8 cellular contexts compared by ENCODE assay signal in the genomic region with DNA sequence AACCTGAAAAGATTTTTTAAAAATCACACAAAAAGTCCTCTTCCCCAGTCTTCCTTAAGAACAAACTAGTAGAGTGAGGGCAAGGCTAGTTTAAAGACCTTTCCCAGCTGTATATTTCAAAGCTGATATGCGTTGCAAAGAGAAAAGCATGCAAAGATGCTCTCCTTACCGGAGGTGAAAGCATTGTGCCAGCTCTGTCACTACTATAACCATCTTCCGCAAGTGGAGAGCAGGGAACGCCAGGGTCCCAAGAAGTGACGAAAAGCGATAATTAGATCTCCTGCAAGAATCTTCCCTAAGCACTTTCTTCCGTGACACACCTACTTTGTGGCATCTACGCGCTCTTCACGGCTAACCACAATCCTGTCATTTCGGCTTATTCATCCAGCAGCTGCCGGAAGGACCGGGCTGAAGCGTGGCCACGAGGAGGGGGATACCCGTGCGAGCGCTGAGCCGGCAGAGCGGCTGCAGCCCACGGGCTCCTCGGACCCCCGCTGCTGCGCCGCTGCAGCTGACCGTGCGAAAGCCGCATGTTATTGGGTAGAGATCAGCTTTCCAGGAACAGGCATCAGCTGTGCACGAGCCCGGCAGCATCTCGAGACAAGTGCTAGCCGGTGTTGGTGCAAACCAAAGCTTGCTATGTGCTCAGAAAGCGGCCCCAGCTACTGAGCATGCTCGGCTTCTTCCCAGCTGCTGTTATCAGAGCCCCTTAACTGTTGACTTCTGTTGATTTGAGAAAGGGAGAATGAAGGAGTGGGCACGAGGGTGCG. TPM values are rescaled to one million over a fixed set of nuclear protein-coding genes. Genes with fewer than 3 reads are reported as not detected.
DNase-seq lines count a peak whose midpoint lies in the region; ATAC-seq lines count a peak whose summit lies in the region.

No MANE protein-coding gene starts in this region.

- H3K36me3 Mint-ChIP-seq in CD4-positive, alpha-beta memory T cell, result no peaks in the 10 kb centered on the region
- no peaks in the 10 kb centered on the region for H3K36me3 Mint-ChIP-seq in activated naive CD4-positive, alpha-beta T cell treated with anti-CD3 and anti-CD28 coated beads, Interleukin-2, amount 50 U/mL, for 72 hours

- ATAC-seq in GM21423 (IDR thresholded peaks at IDR 0.05; ENCODE audit: unreplicated experiment) (peak; percentile 88), left ventricle myocardium superior (peak; percentile 43)
- ATAC-seq in activated naive CD4-positive, alpha-beta T cell treated with anti-CD3 and anti-CD28 coated beads, Interleukin-2, amount 50 U/mL, for 72 hours, result peak; percentile 98 to 99

- peak overlapping the region in 5 of 7 donors; percentile 10 to 62 (median 38) for H3K27ac Mint-ChIP-seq in CD4-positive, alpha-beta memory T cell
- no peak overlapping the region for H3K27ac Mint-ChIP-seq in activated naive CD4-positive, alpha-beta T cell treated with anti-CD3 and anti-CD28 coated beads, Interleukin-2, amount 50 U/mL, for 72 hours

- POLR2A ChIA-PET in CD4-positive, alpha-beta memory T cell (lab: Charles Lee; ENCODE audit: partially characterized antibody), result interaction anchor here (0.9 to 2.0 kb wide), 6 partner anchors 11 to 277 kb away, joined by 3 to 11 read pairs (median 4); no protein-coding TSS in a partner anchor

- H3K36me3 ChIP-seq in CD4-positive, alpha-beta memory T cell (ENCODE audit: insufficient read depth, low read length), result no peaks in the 10 kb centered on the region
- no peaks in the 10 kb centered on the region for H3K36me3 ChIP-seq in SJCRH30

- H3K4me3 ChIP-seq in CD4-positive, alpha-beta memory T cell (ENCODE audit: low read length in 2 of 2), result peak overlapping the region; percentile 46 to 50
- H3K4me3 ChIP-seq in SJCRH30, result peak overlapping the region; percentile 60

- CTCF ChIA-PET in CD4-positive, alpha-beta memory T cell (lab: Charles Lee; ENCODE audit: partially characterized antibody), result interaction anchor here (0.5 to 1.8 kb wide), 8 partner anchors 8 to 268 kb away, joined by 3 to 6 read pairs (median 4); no protein-coding TSS in a partner anchor

- peaks cover 0 to 12% of the 10 kb centered on the region in 2 donors for H3K27me3 Mint-ChIP-seq in CD4-positive, alpha-beta memory T cell

- no peaks in the 10 kb centered on the region for H3K9me3 ChIP-seq in CD4-positive, alpha-beta memory T cell (ENCODE audit: control insufficient read depth in 1 of 2, low read length in 2 of 2)
- H3K9me3 ChIP-seq in SJCRH30 (replicated peaks), result no peaks in the 10 kb centered on the region

- no peaks in the 10 kb centered on the region for H3K9me3 Mint-ChIP-seq in CD4-positive, alpha-beta memory T cell
- no peaks in the 10 kb centered on the region for H3K9me3 Mint-ChIP-seq in activated naive CD4-positive, alpha-beta T cell treated with anti-CD3 and anti-CD28 coated beads, Interleukin-2, amount 50 U/mL, for 72 hours

- peaks cover 15% of the 10 kb centered on the region for H3K4me1 ChIP-seq in CD4-positive, alpha-beta memory T cell (ENCODE audit: insufficient read depth, low read length)
- peaks cover 20% of the 10 kb centered on the region for H3K4me1 ChIP-seq in SJCRH30

- intact Hi-C loops in CD4-positive, alpha-beta memory T cell (cut with micrococcal nuclease), result no loop called here
- intact Hi-C loops in left ventricle myocardium superior (cut with micrococcal nuclease), result no loop called here

- H3K27ac ChIP-seq in CD4-positive, alpha-beta memory T cell (ENCODE audit: low read depth, low read length), result no peak overlapping the region
- peak overlapping the region; percentile 89 for H3K27ac ChIP-seq in SJCRH30

- peaks cover 4% of the 10 kb centered on the region for H3K27me3 ChIP-seq in CD4-positive, alpha-beta memory T cell (ENCODE audit: insufficient read depth, low read length)
- H3K27me3 ChIP-seq in SJCRH30, result no peaks in the 10 kb centered on the region

- peak; percentile 54 to 75 (median 57) for DNase-seq in CD4-positive, alpha-beta memory T cell
- peak in 50 of 76 experiments; percentile 12 to 76 (median 46) for DNase-seq in HUDEP-2 (lab: John Stamatoyannopoulos, UW; ENCODE audit: unreplicated experiment in 76 of 76)
- DNase-seq in SJCRH30, result peak; percentile 97
- DNase-seq in activated naive CD4-positive, alpha-beta T cell treated with anti-CD3 and anti-CD28 coated beads, Interleukin-2, amount 50 U/mL, for 72 hours (ENCODE audit: low spot score in 2 of 2), result peak; percentile 56 to 86
- DNase-seq in left ventricle myocardium superior, result peak; percentile 33
- DNase-seq in retina, result peak; percentile 90
- no peak for DNase-seq in HuH-7.5 (ENCODE audit: low spot score)

- peaks cover 9 to 17% (median 12%) of the 10 kb centered on the region in 4 donors for H3K4me1 Mint-ChIP-seq in CD4-positive, alpha-beta memory T cell

- peak overlapping the region; percentile 75 to 90 (median 85) for H3K4me3 Mint-ChIP-seq in CD4-positive, alpha-beta memory T cell

RNA-seq across cellular contexts. Expression of a gene that starts 57.2 kb away (rescaled TPM):
- total RNA-seq in CD4-positive, alpha-beta memory T cell, result 1 to 10 TPM; 4.3 to 4.6 TPM
- polyA plus RNA-seq in CD4-positive, alpha-beta memory T cell, result 1 to 10 TPM; 2.3 to 3.6 TPM
- total RNA-seq in SJCRH30 (2014; rRNA removed; shearing (Covaris generic)), result 14.1 and 14.6 TPM in 2 replicates
- total RNA-seq in activated naive CD4-positive, alpha-beta T cell treated with anti-CD3 and anti-CD28 coated beads, Interleukin-2, amount 50 U/mL, for 72 hours, result 1 to 10 TPM; 7.7 to 8.7 TPM
- total RNA-seq in left ventricle myocardium superior, result 5.7 TPM

Comparison
In these comparisons a context has a peak if more than half of its experiments do, and no peak if none do; other contexts are left out.
1. H3K27ac Mint-ChIP-seq: peak in CD4-positive, alpha-beta memory T cell (5 of 7); none in activated naive CD4-positive, alpha-beta T cell treated with anti-CD3 and anti-CD28 coated beads, Interleukin-2, amount 50 U/mL, for 72 hours (0 of 2).
2. ATAC-seq: peak in every context shown above with its lines; median percentile 98 in activated naive CD4-positive, alpha-beta T cell treated with anti-CD3 and anti-CD28 coated beads, Interleukin-2, amount 50 U/mL, for 72 hours; 88 in GM21423; 43 in left ventricle myocardium superior.